ENCODE assay signal across 8 cellular contexts in the genomic region with DNA sequence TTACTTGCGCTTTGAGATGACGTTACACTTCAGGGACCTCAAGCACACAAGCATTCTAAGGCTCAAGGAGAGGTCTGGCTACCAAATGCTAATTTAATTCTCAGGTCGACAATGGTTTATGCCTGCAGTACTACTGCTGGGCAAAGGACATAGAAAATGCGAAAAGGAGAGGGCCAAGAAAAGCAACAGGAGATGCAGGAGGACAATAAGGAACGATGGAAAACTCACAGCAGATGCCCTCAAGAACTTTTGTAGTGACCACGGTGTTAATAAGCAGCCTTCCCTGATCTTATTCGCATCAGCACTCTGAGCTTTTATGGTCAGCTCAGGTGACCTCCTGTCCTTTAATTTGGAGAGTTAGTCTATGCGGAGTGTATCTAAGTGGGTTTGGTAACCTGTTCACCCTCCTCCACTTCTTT.
A peak's percentile ranks its signal among the peaks of the same experiment; 100 is the strongest.
DNase-seq lines count a peak whose midpoint lies in the region; ATAC-seq and TF ChIP-seq lines count a peak whose summit lies in the region.

No MANE protein-coding gene starts in this region.

- peaks cover 4% of the 10 kb centered on the region for H3K27me3 Mint-ChIP-seq in CD4-positive, alpha-beta T cell

- no peaks in the 10 kb centered on the region for H3K27me3 ChIP-seq in CD4-positive, alpha-beta T cell (ENCODE audit: control insufficient read depth, insufficient read depth, low read length)
- no peaks in the 10 kb centered on the region for H3K27me3 ChIP-seq in HUES48 (ENCODE audit: control insufficient read depth, insufficient read depth, low read length)

- peaks cover 11% of the 10 kb centered on the region for H3K4me1 ChIP-seq in HUES48 (ENCODE audit: control insufficient read depth, insufficient read depth, low read length)
- H3K4me1 ChIP-seq in mesodermal cell (ENCODE audit: control insufficient read depth, insufficient read depth, low read length, poor library complexity, severe bottlenecking) = no peaks in the 10 kb centered on the region

- H3K36me3 ChIP-seq in HUES48 (ENCODE audit: control insufficient read depth, insufficient read depth, low read length) (no peaks in the 10 kb centered on the region), mesodermal cell (ENCODE audit: control insufficient read depth, insufficient read depth, low read length) (no peaks in the 10 kb centered on the region)

- POLR2A ChIA-PET in CD4-positive, alpha-beta T cell (lab: Charles Lee) = interaction anchor here (0.6 to 3.0 kb wide), 8 partner anchors 10 to 1857 kb away, joined by 3 to 27 read pairs (median 3); partner anchors contain the start of genes IFRD1, IMMP2L and TMEM168

- no peak for TF ChIP-seq CTCF in CD4-positive, alpha-beta T cell (IDR thresholded peaks at IDR 0.05)
- TF ChIP-seq CTCF in cardiac fibroblast (IDR thresholded peaks at IDR 0.05; ENCODE audit: low read depth, low read length) = no peak
- TF ChIP-seq CTCF in GM13977 (IDR thresholded peaks at IDR 0.05; ENCODE audit: extremely low read depth, insufficient read depth, missing control alignments) = no peak

- no peaks in the 10 kb centered on the region for H3K9me3 Mint-ChIP-seq in CD4-positive, alpha-beta T cell

- peak overlapping the region; percentile 45 for H3K27ac ChIP-seq in CD4-positive, alpha-beta T cell (ENCODE audit: low read depth, low read length)
- peak overlapping the region; percentile 83 for H3K27ac ChIP-seq in HUES48 (ENCODE audit: low read depth, low read length)
- H3K27ac ChIP-seq in mesodermal cell (ENCODE audit: low read depth, low read length, severe bottlenecking) = peak overlapping the region; percentile 69

- no peaks in the 10 kb centered on the region for H3K9me3 ChIP-seq in CD4-positive, alpha-beta T cell (ENCODE audit: control insufficient read depth, low read length)
- no peaks in the 10 kb centered on the region for H3K9me3 ChIP-seq in HUES48 (ENCODE audit: control insufficient read depth, insufficient read depth, low read length)
- H3K9me3 ChIP-seq in mesodermal cell (ENCODE audit: control insufficient read depth, low read length) = no peaks in the 10 kb centered on the region

- intact Hi-C loops in CD4-positive, alpha-beta T cell (cut with DNase I, micrococcal nuclease) = loop anchor here (1.0 to 10.0 kb wide), 4 partner anchors 152 to 556 kb away; partner anchors contain the start of genes IFRD1 (in 1 of the 2) and SMIM30 (in 1 of the 2)

- DNase-seq in CD4-positive, alpha-beta T cell = no peak
- DNase-seq in cardiac fibroblast (ENCODE audit: low read depth in 2 of 2) (no peak), GM13977 (ENCODE audit: low spot score) (no peak), NOMO-1 treated with DMSO at 0.1 percent for 48 hours (lab: John Stamatoyannopoulos, UW; ENCODE audit: unreplicated experiment) (no peak)
- no peak for DNase-seq in activated CD8-positive, alpha-beta memory T cell treated with anti-CD3 and anti-CD28 coated beads, Interleukin-2, amount 50 U/mL, for 48 hours

- CTCF ChIA-PET in CD4-positive, alpha-beta T cell (lab: Charles Lee) = interaction anchor here (1.1 kb wide), 1 partner anchor 736 kb away, joined by 3 read pairs; no protein-coding TSS in a partner anchor

- H3K4me1 Mint-ChIP-seq in CD4-positive, alpha-beta T cell (ENCODE audit: low read depth) = peaks cover 48% of the 10 kb centered on the region

- WGBS in mesodermal cell (ENCODE audit: insufficient coverage in 2 of 2), 2 experiments = 36 to 40% methylated on average over 7 of the region's 8 CpGs

- peak overlapping the region; percentile 98 for H3K4me3 Mint-ChIP-seq in CD4-positive, alpha-beta T cell

- H3K4me3 ChIP-seq in HUES48 (ENCODE audit: low read depth, low read length) = peak overlapping the region; percentile 82
- peak overlapping the region; percentile 50 to 58 for H3K4me3 ChIP-seq in cardiac fibroblast (replicated peaks in 1 of 2; ENCODE audit: low read depth in 2 of 2, low read length in 2 of 2)
- peak overlapping the region; percentile 74 for H3K4me3 ChIP-seq in mesodermal cell (ENCODE audit: extremely low read depth, insufficient read depth, low read length, poor library complexity, severe bottlenecking)

- H3K27ac Mint-ChIP-seq in CD4-positive, alpha-beta T cell = peak overlapping the region; percentile 88

- in situ Hi-C loops in GM13977 (cut with MboI; ENCODE audit: low pct_unique_long_range_greater_than_20kb, low sequenced_read_pairs, unreplicated experiment) = no loop called here

- peaks cover 12% of the 10 kb centered on the region for H3K36me3 Mint-ChIP-seq in CD4-positive, alpha-beta T cell (ENCODE audit: low read depth)

- peak overlapping the region; percentile 84 for H3K9ac ChIP-seq in HUES48 (ENCODE audit: low read depth, low read length)

- no peak for ATAC-seq in CD4-positive, alpha-beta T cell (ENCODE audit: poor library complexity)
- ATAC-seq in GM21423 (IDR thresholded peaks at IDR 0.05; ENCODE audit: unreplicated experiment) = peak; percentile 43
